15 cellular contexts compared by ENCODE assay signal in genomic region chr17:75183999-75184884, GRCh38. TPM values are rescaled to one million over a fixed set of nuclear protein-coding genes. Genes with fewer than 3 reads are reported as not detected.
DNase-seq lines count a peak whose midpoint lies in the region; ATAC-seq and TF ChIP-seq lines count a peak whose summit lies in the region.
"Had no signal": no experiment of that assay in that cellular context is flagged by ENCODE, and none has a peak within 500 bp of the region (broad histone marks: within the 10 kb centered on the region; RNA-seq: fewer than 3 reads in every experiment).

No MANE protein-coding gene starts in this region.

- no peaks in the 10 kb centered on the region for H3K9me3 Mint-ChIP-seq in osteocyte (ENCODE audit: unreplicated experiment)

- H4K20me1 ChIP-seq in OCI-LY3 (ENCODE audit: insufficient read depth, low read length) = peaks cover 25% of the 10 kb centered on the region

- H3K9me3 ChIP-seq in OCI-LY3 (ENCODE audit: insufficient read depth, low read length) = no peaks in the 10 kb centered on the region
- no peaks in the 10 kb centered on the region for H3K9me3 ChIP-seq in colonic mucosa
- no peaks in the 10 kb centered on the region for H3K9me3 ChIP-seq in heart right ventricle
- H3K9me3 ChIP-seq: body of pancreas had no signal

- no peak for TF ChIP-seq CTCF in OCI-LY3 (IDR thresholded peaks at IDR 0.05; ENCODE audit: low read depth, low read length)
- TF ChIP-seq CTCF in colonic mucosa (IDR thresholded peaks at IDR 0.05) = no peak
- TF ChIP-seq CTCF in osteocyte (IDR thresholded peaks at IDR 0.05) = no peak
- TF ChIP-seq CTCF in heart right ventricle (IDR thresholded peaks at IDR 0.05) = no peak

- H3K36me3 ChIP-seq in OCI-LY3 (replicated peaks; ENCODE audit: low read depth, low read length) (peaks cover 19% of the 10 kb centered on the region), colonic mucosa (no peaks in the 10 kb centered on the region), heart right ventricle (peaks cover 0 to 17% (median 8%) of the 10 kb centered on the region in 9 donors)

- DNase-seq in NCI-H524 (lab: John Stamatoyannopoulos, UW) (peak; percentile 22 to 44), NCI-H524 treated with DMSO at 0.1 percent for 48 hours (lab: John Stamatoyannopoulos, UW) (no peak), colonic mucosa (no peak), osteocyte (ENCODE audit: extremely low spot score, unreplicated experiment) (no peak), heart right ventricle (no peak), mucosa of gallbladder (ENCODE audit: low spot score) (no peak)
- DNase-seq: 8988T; DMS79 treated with DMSO at 0.1 percent for 48 hours; erythroblast; NCI-H1105 treated with DMSO at 0.1 percent for 48 hours; NCI-H82; stimulated activated CD4-positive, alpha-beta T cell treated with anti-CD3 and anti-CD28 coated beads, Interleukin-12 subunit alpha, Interleukin-12 subunit beta, amount 100 ng/mL, for 4 hours had no signal

- no peak overlapping the region for H3K27ac ChIP-seq in OCI-LY3 (ENCODE audit: low read length)
- H3K27ac ChIP-seq in colonic mucosa = peak overlapping the region; percentile 99
- H3K27ac ChIP-seq in heart right ventricle = peak overlapping the region in 4 of 10 donors; percentile 97 to 100 (median 100)

- intact Hi-C loops in colonic mucosa (cut with DNase I) = no loop called here
- intact Hi-C loops in heart right ventricle (cut with DNase I) = loop anchor here in 3 of 10 donors (2.0 to 10.0 kb wide), 3 partner anchors 29 to 72 kb away; partner anchors contain the start of gene JPT1 (in 1 of the 3)

- peaks cover 44% of the 10 kb centered on the region for H3K79me2 ChIP-seq in OCI-LY3 (ENCODE audit: low read length)

- H3K36me3 Mint-ChIP-seq in osteocyte (ENCODE audit: unreplicated experiment) = peaks cover 1% of the 10 kb centered on the region

- H3K27me3 Mint-ChIP-seq in osteocyte (ENCODE audit: unreplicated experiment) = no peaks in the 10 kb centered on the region

- 87 to 91% methylated on average over 9 of the region's 9 CpGs for WGBS in heart right ventricle, 2 donors

- no peak for ATAC-seq in GM19452 (IDR thresholded peaks at IDR 0.05; ENCODE audit: unreplicated experiment)
- ATAC-seq in heart right ventricle = no peak
- ATAC-seq: body of pancreas had no signal

- H3K4me1 ChIP-seq in OCI-LY3 (ENCODE audit: low read length) = peaks cover 15% of the 10 kb centered on the region
- peaks cover 3% of the 10 kb centered on the region for H3K4me1 ChIP-seq in colonic mucosa
- peaks cover 0 to 34% (median 28%) of the 10 kb centered on the region in 9 donors for H3K4me1 ChIP-seq in heart right ventricle

- peak overlapping the region; percentile 79 for H3K4me3 ChIP-seq in OCI-LY3 (ENCODE audit: low read length)
- no peak overlapping the region for H3K4me3 ChIP-seq in colonic mucosa
- H3K4me3 ChIP-seq in heart right ventricle = no peak overlapping the region
- H3K4me3 ChIP-seq: body of pancreas had no signal

- H3K4me2 ChIP-seq in OCI-LY3 (ENCODE audit: low read length) = peak overlapping the region; percentile 66

- H2AFZ ChIP-seq in OCI-LY3 (ENCODE audit: low read depth, low read length) = no peak overlapping the region

- H3K9ac ChIP-seq in OCI-LY3 (ENCODE audit: low read length) (no peak overlapping the region), colonic mucosa (ENCODE audit: low read depth in 2 of 2, low read length in 2 of 2) (no peak overlapping the region)

- H3K27me3 ChIP-seq in OCI-LY3 (ENCODE audit: low read depth, low read length) = no peaks in the 10 kb centered on the region
- no peaks in the 10 kb centered on the region for H3K27me3 ChIP-seq in colonic mucosa
- no peaks in the 10 kb centered on the region for H3K27me3 ChIP-seq in heart right ventricle
- H3K27me3 ChIP-seq: body of pancreas had no signal

- H3K4me3 Mint-ChIP-seq in osteocyte (ENCODE audit: unreplicated experiment) = peak overlapping the region; percentile 73

- H3K4me1 Mint-ChIP-seq in osteocyte (ENCODE audit: unreplicated experiment) = peaks cover 32% of the 10 kb centered on the region

- H3K27ac Mint-ChIP-seq in osteocyte (ENCODE audit: unreplicated experiment) = peak overlapping the region; percentile 97

RNA-seq across cellular contexts. Expression of gene SUMO2, which starts 1.5 kb away (rescaled TPM):
- total RNA-seq in colonic mucosa (100 to 1,000 TPM; 298 to 319 TPM), osteocyte (472 and 483 TPM in 2 replicates), heart right ventricle (100 to 1,000 TPM; 187 to 258 (median 218) TPM), mucosa of gallbladder (353 TPM)
- polyA plus RNA-seq in heart right ventricle = 10 to 100 TPM; 47.9 to 57.1 TPM

RNA-seq across cellular contexts. Expression of gene NUP85, which starts 21.2 kb away (rescaled TPM):
- 10 to 100 TPM; 42.2 to 86.8 TPM for total RNA-seq in colonic mucosa
- total RNA-seq in osteocyte = 58.1 and 61.1 TPM in 2 replicates
- 10 to 100 TPM; 16.2 to 28.4 (median 20.4) TPM for total RNA-seq in heart right ventricle
- 10 to 100 TPM; 31.3 to 39.0 TPM for polyA plus RNA-seq in heart right ventricle
- total RNA-seq in mucosa of gallbladder = 47.3 TPM

RNA-seq across cellular contexts. Expression of gene JPT1, which starts 29.9 kb away (rescaled TPM):
- 100 to 1,000 TPM; 227 to 367 TPM for total RNA-seq in colonic mucosa
- 89.7 and 95.9 TPM in 2 replicates for total RNA-seq in osteocyte
- 10 to 100 TPM in 8 of 10 donors, 1 to 10 TPM in 2; 6.7 to 30.0 (median 12.6) TPM for total RNA-seq in heart right ventricle
- polyA plus RNA-seq in heart right ventricle = 10 to 100 TPM; 32.6 to 61.6 TPM
- 183 TPM for total RNA-seq in mucosa of gallbladder

RNA-seq across cellular contexts. Expression of gene NT5C, which starts 52.7 kb away (rescaled TPM):
- total RNA-seq in colonic mucosa = 10 to 100 TPM; 72.3 to 94.9 TPM
- 45.6 and 48.2 TPM in 2 replicates for total RNA-seq in osteocyte
- 10 to 100 TPM; 17.1 to 33.3 (median 21.6) TPM for total RNA-seq in heart right ventricle
- 10 to 100 TPM; 50.0 to 71.7 TPM for polyA plus RNA-seq in heart right ventricle
- total RNA-seq in mucosa of gallbladder = 50.0 TPM

Comparison
In these comparisons a context has a peak if more than half of its experiments do, and no peak if none do; other contexts are left out.
1. DNase-seq: peak in NCI-H524 (2 of 2); none in NCI-H524 treated with DMSO at 0.1 percent for 48 hours (single experiment), colonic mucosa (single experiment), osteocyte (single experiment), heart right ventricle (0 of 2) and mucosa of gallbladder (single experiment).